In the genomic region with DNA sequence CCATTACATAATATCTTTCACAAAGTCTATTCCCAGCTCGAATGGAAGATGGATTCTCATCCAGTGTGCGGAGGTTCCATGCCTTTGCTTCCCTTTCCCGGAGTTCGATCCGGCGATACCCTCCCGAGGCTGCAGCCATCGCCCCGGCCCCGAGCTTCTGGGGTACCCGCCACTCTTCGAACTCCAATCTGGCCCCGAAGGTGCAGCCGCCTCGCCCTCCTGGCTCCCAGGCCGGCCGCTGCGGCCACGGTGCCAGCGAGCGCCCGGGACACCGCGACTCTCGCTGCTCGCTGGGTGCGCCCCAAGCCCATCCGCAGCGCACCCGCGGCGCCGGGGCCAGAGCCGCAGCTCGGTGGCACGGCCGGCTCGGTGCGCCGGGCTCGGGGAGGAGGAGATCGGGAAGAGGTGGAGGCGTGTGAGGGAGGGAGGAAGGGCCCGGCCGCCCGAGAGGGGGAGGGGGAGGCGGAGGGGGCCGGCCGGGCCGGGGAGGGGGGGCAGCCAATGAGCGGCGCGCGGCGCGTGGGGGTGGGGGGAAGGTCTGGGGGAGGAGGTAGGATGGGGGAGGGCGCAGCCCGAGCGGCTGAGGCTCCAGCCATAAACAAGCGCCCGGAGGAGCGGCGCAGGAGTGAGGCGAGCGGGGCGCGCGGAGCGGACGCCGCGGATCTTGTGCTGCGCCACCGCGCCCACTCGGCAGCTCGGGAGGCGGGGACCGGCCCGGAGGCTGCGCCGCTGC, we compare ENCODE assay signal across 8 cellular contexts. TPM values are rescaled to one million over a fixed set of nuclear protein-coding genes. Genes with fewer than 3 reads are reported as not detected.
DNase-seq lines count a peak whose midpoint lies in the region; ATAC-seq and TF ChIP-seq lines count a peak whose summit lies in the region.

A gene with protein sequence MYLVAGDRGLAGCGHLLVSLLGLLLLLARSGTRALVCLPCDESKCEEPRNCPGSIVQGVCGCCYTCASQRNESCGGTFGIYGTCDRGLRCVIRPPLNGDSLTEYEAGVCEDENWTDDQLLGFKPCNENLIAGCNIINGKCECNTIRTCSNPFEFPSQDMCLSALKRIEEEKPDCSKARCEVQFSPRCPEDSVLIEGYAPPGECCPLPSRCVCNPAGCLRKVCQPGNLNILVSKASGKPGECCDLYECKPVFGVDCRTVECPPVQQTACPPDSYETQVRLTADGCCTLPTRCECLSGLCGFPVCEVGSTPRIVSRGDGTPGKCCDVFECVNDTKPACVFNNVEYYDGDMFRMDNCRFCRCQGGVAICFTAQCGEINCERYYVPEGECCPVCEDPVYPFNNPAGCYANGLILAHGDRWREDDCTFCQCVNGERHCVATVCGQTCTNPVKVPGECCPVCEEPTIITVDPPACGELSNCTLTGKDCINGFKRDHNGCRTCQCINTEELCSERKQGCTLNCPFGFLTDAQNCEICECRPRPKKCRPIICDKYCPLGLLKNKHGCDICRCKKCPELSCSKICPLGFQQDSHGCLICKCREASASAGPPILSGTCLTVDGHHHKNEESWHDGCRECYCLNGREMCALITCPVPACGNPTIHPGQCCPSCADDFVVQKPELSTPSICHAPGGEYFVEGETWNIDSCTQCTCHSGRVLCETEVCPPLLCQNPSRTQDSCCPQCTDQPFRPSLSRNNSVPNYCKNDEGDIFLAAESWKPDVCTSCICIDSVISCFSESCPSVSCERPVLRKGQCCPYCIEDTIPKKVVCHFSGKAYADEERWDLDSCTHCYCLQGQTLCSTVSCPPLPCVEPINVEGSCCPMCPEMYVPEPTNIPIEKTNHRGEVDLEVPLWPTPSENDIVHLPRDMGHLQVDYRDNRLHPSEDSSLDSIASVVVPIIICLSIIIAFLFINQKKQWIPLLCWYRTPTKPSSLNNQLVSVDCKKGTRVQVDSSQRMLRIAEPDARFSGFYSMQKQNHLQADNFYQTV (plus strand): TSS at position 622 of the 733 bp plus-strand sequence. CDS start 515 bp downstream, outside the sequence.

- TF ChIP-seq POLR2A in GM15510 (IDR thresholded peaks at IDR 0.05; ENCODE audit: borderline replicate concordance, extremely low read depth, insufficient read length), result peak; percentile 74

- peak within 1 kb of the TSS; percentile 83 for H3K4me3 Mint-ChIP-seq in activated CD8-positive, alpha-beta T cell treated with anti-CD3 and anti-CD28 coated beads, Interleukin-2, amount 10 ng/mL, durations not matched to agents 7 days and 5 days

- peak; percentile 79 for ATAC-seq in activated CD8-positive, alpha-beta T cell treated with anti-CD3 and anti-CD28 coated beads, Interleukin-2, amount 10 ng/mL, durations not matched to agents 7 days and 5 days
- peak; percentile 82 to 90 for ATAC-seq in lower lobe of right lung

- no peaks in the 10 kb centered on the region for H3K36me3 ChIP-seq in effector memory CD4-positive, alpha-beta T cell (ENCODE audit: control insufficient read depth, insufficient read depth, low read length)
- no peaks in the 10 kb centered on the region for H3K36me3 ChIP-seq in lower lobe of right lung

- H3K4me1 ChIP-seq in effector memory CD4-positive, alpha-beta T cell (ENCODE audit: control insufficient read depth, insufficient read depth, low read length, poor library complexity, severe bottlenecking), result peaks cover 8% of the 10 kb centered on the region
- peaks cover 47% of the 10 kb centered on the region for H3K4me1 ChIP-seq in lower lobe of right lung

- intact Hi-C loops in lower lobe of right lung (cut with DNase I), result loop anchor here (10.0 kb wide), 1 partner anchor 149 kb away; no protein-coding TSS in a partner anchor

- H3K27ac Mint-ChIP-seq in activated CD8-positive, alpha-beta T cell treated with anti-CD3 and anti-CD28 coated beads, Interleukin-2, amount 10 ng/mL, durations not matched to agents 7 days and 5 days, result peak within 1 kb of the TSS; percentile 48

- no peaks in the 10 kb centered on the region for H3K36me3 Mint-ChIP-seq in activated CD8-positive, alpha-beta T cell treated with anti-CD3 and anti-CD28 coated beads, Interleukin-2, amount 10 ng/mL, durations not matched to agents 7 days and 5 days (ENCODE audit: low read depth)

- H3K4me3 ChIP-seq in HFF-Myc (replicated peaks; ENCODE audit: low read depth, low read length) (peak within 1 kb of the TSS; percentile 97), lower lobe of right lung (peak within 1 kb of the TSS; percentile 86)
- H3K4me3 ChIP-seq in effector memory CD4-positive, alpha-beta T cell (ENCODE audit: insufficient read depth, low read depth, low read length, poor library complexity, severe bottlenecking), result peak within 1 kb of the TSS; percentile 76

- no peak for DNase-seq in HFF-Myc (ENCODE audit: extremely low read depth, low read depth)
- peak; percentile 62 for DNase-seq in NCI-H2171 (lab: John Stamatoyannopoulos, UW)
- peak; percentile 57 for DNase-seq in activated CD8-positive, alpha-beta T cell treated with anti-CD3 and anti-CD28 coated beads, Interleukin-2, amount 10 ng/mL, durations not matched to agents 7 days and 5 days
- DNase-seq in effector memory CD4-positive, alpha-beta T cell, result peak in 2 of 3 donors; percentile 13 to 34
- peak; percentile 91 for DNase-seq in lower lobe of right lung
- peak; percentile 40 for DNase-seq in stimulated activated CD4-positive, alpha-beta T cell treated with anti-CD3 and anti-CD28 coated beads, Interleukin-4, amount 100 ng/mL, for 48 hours (ENCODE audit: low read depth in 2 of 2)
- DNase-seq in inferior parietal cortex (ENCODE audit: extremely low spot score), result no peak

- no peak for TF ChIP-seq CTCF in HFF-Myc (IDR thresholded peaks at IDR 0.05; ENCODE audit: low read depth, low read length, missing control alignments)
- TF ChIP-seq CTCF in lower lobe of right lung (IDR thresholded peaks at IDR 0.05), result no peak

- peaks cover 31% of the 10 kb centered on the region for H3K4me1 Mint-ChIP-seq in activated CD8-positive, alpha-beta T cell treated with anti-CD3 and anti-CD28 coated beads, Interleukin-2, amount 10 ng/mL, durations not matched to agents 7 days and 5 days (ENCODE audit: low read depth)

- peaks cover 4% of the 10 kb centered on the region for H3K27me3 ChIP-seq in effector memory CD4-positive, alpha-beta T cell (replicated peaks; ENCODE audit: control insufficient read depth, insufficient read depth, low read length, poor library complexity, severe bottlenecking)
- no peaks in the 10 kb centered on the region for H3K27me3 ChIP-seq in lower lobe of right lung (ENCODE audit: low read depth)

- H3K27me3 Mint-ChIP-seq in activated CD8-positive, alpha-beta T cell treated with anti-CD3 and anti-CD28 coated beads, Interleukin-2, amount 10 ng/mL, durations not matched to agents 7 days and 5 days (ENCODE audit: low read depth), result peaks cover 36% of the 10 kb centered on the region

- no peaks in the 10 kb centered on the region for H3K9me3 ChIP-seq in effector memory CD4-positive, alpha-beta T cell (ENCODE audit: control insufficient read depth, low read length)
- no peaks in the 10 kb centered on the region for H3K9me3 ChIP-seq in lower lobe of right lung

- H3K9me3 Mint-ChIP-seq in activated CD8-positive, alpha-beta T cell treated with anti-CD3 and anti-CD28 coated beads, Interleukin-2, amount 10 ng/mL, durations not matched to agents 7 days and 5 days (ENCODE audit: insufficient read depth), result no peaks in the 10 kb centered on the region

- H3K27ac ChIP-seq in effector memory CD4-positive, alpha-beta T cell (ENCODE audit: insufficient read depth, low read length, poor library complexity, severe bottlenecking), result no peak within 1 kb of the TSS
- peak within 1 kb of the TSS; percentile 76 for H3K27ac ChIP-seq in lower lobe of right lung

- CTCF ChIA-PET in activated CD8-positive, alpha-beta T cell treated with anti-CD3 and anti-CD28 coated beads, Interleukin-2, amount 10 ng/mL, durations not matched to agents 7 days and 5 days (lab: Charles Lee), result interaction anchor here (0.7 to 1.6 kb wide), 3 partner anchors 18 to 310 kb away, joined by 3 to 6 read pairs (median 3); no protein-coding TSS in a partner anchor

- POLR2A ChIA-PET in activated CD8-positive, alpha-beta T cell treated with anti-CD3 and anti-CD28 coated beads, Interleukin-2, amount 10 ng/mL, durations not matched to agents 7 days and 5 days (lab: Charles Lee), result no interaction called here

RNA-seq across cellular contexts. Expression of the gene that starts here (rescaled TPM):
- 1 to 10 TPM; 3.7 to 4.4 TPM for total RNA-seq in activated CD8-positive, alpha-beta T cell treated with anti-CD3 and anti-CD28 coated beads, Interleukin-2, amount 10 ng/mL, durations not matched to agents 7 days and 5 days
- total RNA-seq in lower lobe of right lung, result 105 TPM

Comparison
In these comparisons a context has a peak if more than half of its experiments do, and no peak if none do; other contexts are left out.
1. RNA of the gene that starts here (total RNA-seq): 105 TPM in lower lobe of right lung (single experiment); 3.7 to 4.4 TPM in activated CD8-positive, alpha-beta T cell treated with anti-CD3 and anti-CD28 coated beads, Interleukin-2, amount 10 ng/mL, durations not matched to agents 7 days and 5 days; every median in the first group is over 10 times any median in the second.
2. DNase-seq: peak in NCI-H2171 (single experiment), activated CD8-positive, alpha-beta T cell treated with anti-CD3 and anti-CD28 coated beads, Interleukin-2, amount 10 ng/mL, durations not matched to agents 7 days and 5 days (single experiment), effector memory CD4-positive, alpha-beta T cell (2 of 3), lower lobe of right lung (single experiment) and stimulated activated CD4-positive, alpha-beta T cell treated with anti-CD3 and anti-CD28 coated beads, Interleukin-4, amount 100 ng/mL, for 48 hours (2 of 2); none in HFF-Myc (single experiment) and inferior parietal cortex (single experiment).
3. Peak in every context shown above with its lines, with median percentiles within 50 percentile points of each other: H3K4me3 ChIP-seq.